ENCODE assay signal across 8 cellular contexts in the genomic region with DNA sequence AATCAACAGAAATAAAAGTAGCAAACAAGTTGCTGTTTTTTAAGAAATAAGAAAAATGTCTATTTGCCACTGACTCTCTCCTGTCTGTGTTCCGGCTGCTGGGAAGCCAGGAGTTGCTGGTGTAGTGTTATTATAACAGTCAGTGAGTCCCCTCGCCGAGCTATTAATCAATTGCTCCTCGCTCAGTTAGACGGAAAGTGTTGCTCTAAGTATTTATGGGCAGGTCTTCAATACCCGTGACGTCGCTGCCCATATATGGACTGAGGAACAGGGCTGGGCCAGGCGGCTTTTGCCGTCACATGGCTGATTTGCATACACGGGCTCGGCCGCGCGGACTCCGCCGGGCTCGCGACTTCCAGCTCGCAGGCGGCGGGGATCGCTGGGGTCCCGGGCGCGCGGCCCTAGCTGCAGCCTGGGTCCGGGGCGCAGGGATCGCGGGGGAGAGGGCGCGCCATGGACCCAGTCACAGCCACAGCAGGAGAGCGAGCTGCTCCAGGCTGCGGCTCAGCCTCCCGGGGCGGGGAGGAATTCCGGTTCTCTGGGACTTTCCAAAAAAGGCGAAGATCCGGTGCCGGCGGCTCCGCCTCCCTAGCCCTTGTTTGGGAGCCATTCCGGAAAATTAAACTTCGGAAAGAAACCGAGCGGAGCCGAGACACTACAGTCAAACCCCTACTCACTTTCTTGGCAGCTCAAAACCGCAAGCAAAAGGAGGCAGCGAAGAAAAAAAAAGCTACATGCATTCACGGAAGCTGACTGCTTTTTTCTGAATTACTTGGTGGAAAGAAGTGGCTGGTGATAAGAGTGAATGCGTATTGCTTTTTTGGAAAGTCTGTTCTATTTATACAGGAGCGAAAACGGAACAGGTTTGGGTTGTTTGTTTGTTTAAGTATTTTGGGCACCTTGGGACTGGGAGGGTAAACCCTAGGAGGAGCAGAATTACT. TPM values are rescaled to one million over a fixed set of nuclear protein-coding genes. Genes with fewer than 3 reads are reported as not detected.
DNase-seq lines count a peak whose midpoint lies in the region; ATAC-seq, FAIRE-seq and TF ChIP-seq lines count a peak whose summit lies in the region.

TSS of gene EGR2 (minus strand) at position 188 of the 941 bp plus-strand sequence. CDS start 337 bp downstream, outside the sequence.

- peak within 1 kb of the TSS; percentile 95 for H3K27ac Mint-ChIP-seq in mesothelial cell of epicardium

- H3K9me3 ChIP-seq in NT2/D1 (ENCODE audit: insufficient read depth, low read length): 0 out of 2 replicates have a peak, but pooled peaks cover 6% of the 10 kb centered on the region

- FAIRE-seq in endometrium (lab: Jason Lieb, UNC): peak; percentile 87

- ATAC-seq in GM21360 (IDR thresholded peaks at IDR 0.05; ENCODE audit: unreplicated experiment): peak; percentile 65

- H3K4me3 Mint-ChIP-seq in mesothelial cell of epicardium: peak within 1 kb of the TSS; percentile 85

- peak within 1 kb of the TSS; percentile 59 for H3K9ac ChIP-seq in NT2/D1 (ENCODE audit: insufficient read length, low read depth)

- H3K36me3 ChIP-seq in NT2/D1 (ENCODE audit: insufficient read depth, insufficient read length, low read length): no peaks in the 10 kb centered on the region

- peaks cover 80% of the 10 kb centered on the region for H3K27me3 ChIP-seq in NT2/D1 (ENCODE audit: insufficient read depth, insufficient read length)

- peaks cover 2% of the 10 kb centered on the region for H3K36me3 Mint-ChIP-seq in mesothelial cell of epicardium

- no peak for TF ChIP-seq CTCF in mesothelial cell of epicardium (IDR thresholded peaks at IDR 0.05; ENCODE audit: unreplicated experiment)

- H3K4me3 ChIP-seq in NT2/D1 (ENCODE audit: insufficient read length, low read depth): peak within 1 kb of the TSS; percentile 49

- peaks cover 92% of the 10 kb centered on the region for H3K27me3 Mint-ChIP-seq in mesothelial cell of epicardium (ENCODE audit: low read depth)

- DNase-seq in COLO829 (ENCODE audit: low spot score): peak; percentile 81
- DNase-seq in HT1080 (ENCODE audit: low read depth): peak; percentile 90
- DNase-seq in NT2/D1 (ENCODE audit: low read depth, low spot score): peak; percentile 80
- peak; percentile 92 for DNase-seq in activated CD8-positive, alpha-beta memory T cell treated with anti-CD3 and anti-CD28 coated beads, Interleukin-2, amount 50 U/mL, for 48 hours
- DNase-seq in mesothelial cell of epicardium (ENCODE audit: low spot score in 2 of 2, unreplicated experiment in 2 of 2): peak; percentile 81 to 92
- DNase-seq in stimulated activated CD8-positive, alpha-beta memory T cell treated with anti-CD3 and anti-CD28 coated beads, Interleukin-15, amount 100 ng/mL, for 4 hours (ENCODE audit: low read depth in 2 of 2): peak; percentile 88 to 93

- H3K9me3 Mint-ChIP-seq in mesothelial cell of epicardium: no peaks in the 10 kb centered on the region

- H3K4me1 Mint-ChIP-seq in mesothelial cell of epicardium: peaks cover 33% of the 10 kb centered on the region

- H3K4me1 ChIP-seq in NT2/D1 (ENCODE audit: insufficient read depth, insufficient read length): no peaks in the 10 kb centered on the region

RNA-seq across cellular contexts. Expression of gene EGR2, which starts in this region (rescaled TPM):
- total RNA-seq in HT1080 (2014; rRNA removed; shearing (Covaris generic)): not detected in 2 replicates
- 0.02 and 0.03 TPM in 2 replicates for polyA plus RNA-seq in HT1080 (2015; cell fraction: cytosol; rRNA removed)
- 0.06 TPM in 1 of 2 replicates, not detected in the other for polyA plus RNA-seq in HT1080 (2015; cell fraction: nucleus; rRNA removed)
- total RNA-seq in mesothelial cell of epicardium: 16.9 to 21.9 TPM (median 20.0 TPM) in 3 replicates

Comparison
In these comparisons a context has a peak if more than half of its experiments do, and no peak if none do; other contexts are left out.
1. Peak in every context shown above with its lines: DNase-seq, ATAC-seq and H3K4me3 ChIP-seq.
2. RNA of gene EGR2 (total RNA-seq): 16.9 to 21.9 TPM in mesothelial cell of epicardium; not detected in HT1080; every median in the first group is over 10 times any median in the second.
3. Peak in DNase-seq in HT1080; RNA of the gene not detected or under 1 TPM.